ENCODE assay signal across 26 cellular contexts in genomic region chr18:30088238-30088637, GRCh38.
"Had no signal": no experiment of that assay in that cellular context is flagged by ENCODE, and none has a peak within 500 bp of the region (broad histone marks: within the 10 kb centered on the region; RNA-seq: fewer than 3 reads in every experiment).

No MANE protein-coding gene starts in this region.

- H3K9me3 ChIP-seq: colonic mucosa, esophagus squamous epithelium, gastrocnemius medialis, heart right ventricle, left lung, lower lobe of right lung had no signal

- H3K36me3 Mint-ChIP-seq: mesothelial cell of epicardium had no signal

- DNase-seq: colonic mucosa; cortex of kidney; effector CD8-positive, alpha-beta T cell; effector memory CD8-positive, alpha-beta T cell; endodermal cell; erythroblast; esophagus squamous epithelium; foreskin fibroblast; foreskin melanocyte; gastrocnemius medialis; glutamatergic neuron; head of caudate nucleus; heart right ventricle; hippocampal formation; left cardiac atrium; left lung; left ventricle myocardium superior; lower lobe of right lung; mesenchymal stem cell; mucosa of descending colon had no signal

- H3K27me3 ChIP-seq: colonic mucosa, esophagus squamous epithelium, gastrocnemius medialis, heart right ventricle, left lung had no signal

- H3K4me3 ChIP-seq: colonic mucosa, esophagus squamous epithelium, gastrocnemius medialis, heart right ventricle, left lung, lower lobe of right lung, mucosa of descending colon had no signal

- H3K4me1 Mint-ChIP-seq: mesothelial cell of epicardium had no signal

- FAIRE-seq: endometrium, islet of Langerhans, keratinocyte had no signal

- H3K4me1 ChIP-seq: colonic mucosa, esophagus squamous epithelium, gastrocnemius medialis, heart right ventricle, left lung, lower lobe of right lung had no signal

- H3K27ac Mint-ChIP-seq: dendritic cell treated with granulocyte-macrophage colony-stimulating factor and Interleukin-4, amounts not matched to agents 40 ng/mL and 50 ng/mL, for 4 days; effector memory CD8-positive, alpha-beta T cell; endodermal cell; mesothelial cell of epicardium had no signal

- H3K36me3 ChIP-seq: colonic mucosa, esophagus squamous epithelium, gastrocnemius medialis, heart right ventricle, left lung, lower lobe of right lung had no signal

- H3K4me3 Mint-ChIP-seq: dendritic cell treated with granulocyte-macrophage colony-stimulating factor and Interleukin-4, amounts not matched to agents 40 ng/mL and 50 ng/mL, for 4 days; effector memory CD8-positive, alpha-beta T cell; endodermal cell; mesothelial cell of epicardium had no signal

- H3K27ac ChIP-seq: colonic mucosa, epithelial cell of prostate, esophagus squamous epithelium, gastrocnemius medialis, heart right ventricle, left lung, lower lobe of right lung had no signal

- H3K27me3 Mint-ChIP-seq: dendritic cell treated with granulocyte-macrophage colony-stimulating factor and Interleukin-4, amounts not matched to agents 40 ng/mL and 50 ng/mL, for 4 days; effector memory CD8-positive, alpha-beta T cell had no signal

- H3K9me3 Mint-ChIP-seq: dendritic cell treated with granulocyte-macrophage colony-stimulating factor and Interleukin-4, amounts not matched to agents 40 ng/mL and 50 ng/mL, for 4 days; endodermal cell; mesothelial cell of epicardium had no signal
